8 cellular contexts compared by ENCODE assay signal in genomic region chr19:42092350-42092749, GRCh38. TPM values are rescaled to one million over a fixed set of nuclear protein-coding genes. Genes with fewer than 3 reads are reported as not detected.
A peak's percentile ranks its signal among the peaks of the same experiment; 100 is the strongest.
DNase-seq lines count a peak whose midpoint lies in the region; ATAC-seq and TF ChIP-seq lines count a peak whose summit lies in the region.

No MANE protein-coding gene starts in this region.

- no peak overlapping the region for H3K4me3 Mint-ChIP-seq in T-cell
- H3K4me3 Mint-ChIP-seq in central memory CD8-positive, alpha-beta T cell, result no peak overlapping the region
- H3K4me3 Mint-ChIP-seq in neural crest cell, result no peak overlapping the region

- H3K79me2 ChIP-seq in KMS-11 (ENCODE audit: insufficient read depth, low read depth), result no peaks in the 10 kb centered on the region

- H3K36me3 ChIP-seq in KMS-11 (ENCODE audit: insufficient read depth) (no peaks in the 10 kb centered on the region), ascending aorta (no peaks in the 10 kb centered on the region)

- H3K27ac ChIP-seq in KMS-11, result no peak overlapping the region
- H3K27ac ChIP-seq in ascending aorta, result no peak overlapping the region

- no peak overlapping the region for H3K9ac ChIP-seq in KMS-11

- CTCF ChIA-PET in T-cell (lab: Charles Lee), result interaction anchor here in 1 of 2 donors (1.2 kb wide), 1 partner anchor 237 kb away, joined by 4 read pairs; no protein-coding TSS in a partner anchor

- no peaks in the 10 kb centered on the region for H4K20me1 ChIP-seq in KMS-11 (ENCODE audit: insufficient read depth)

- H3K36me3 Mint-ChIP-seq in T-cell, result peaks cover 22% of the 10 kb centered on the region
- peaks cover 17% of the 10 kb centered on the region for H3K36me3 Mint-ChIP-seq in central memory CD8-positive, alpha-beta T cell (ENCODE audit: insufficient read depth)
- no peaks in the 10 kb centered on the region for H3K36me3 Mint-ChIP-seq in neural crest cell (ENCODE audit: low read depth)

- no peak for TF ChIP-seq POLR2A in lower leg skin (IDR thresholded peaks at IDR 0.05)

- WGBS in lower leg skin, 2 donors, result 31 to 34% methylated on average over 5 of the region's 5 CpGs

- H3K9me3 Mint-ChIP-seq in T-cell (no peaks in the 10 kb centered on the region), neural crest cell (no peaks in the 10 kb centered on the region)
- no peaks in the 10 kb centered on the region for H3K9me3 Mint-ChIP-seq in central memory CD8-positive, alpha-beta T cell

- ATAC-seq in T-cell (replicated peaks in 1 of 4) (peak; percentile 50 to 76 (median 62)), GM18873 (IDR thresholded peaks at IDR 0.05; ENCODE audit: low FRiP score, unreplicated experiment) (no peak)
- peak; percentile 49 for ATAC-seq in central memory CD8-positive, alpha-beta T cell (replicated peaks; ENCODE audit: extremely low read depth, poor library complexity, severe bottlenecking)

- H3K4me1 Mint-ChIP-seq in T-cell (peaks cover 22 to 32% (median 28%) of the 10 kb centered on the region in 3 donors), neural crest cell (peaks cover 15% of the 10 kb centered on the region)
- H3K4me1 Mint-ChIP-seq in central memory CD8-positive, alpha-beta T cell, result peaks cover 20% of the 10 kb centered on the region

- no peak overlapping the region for H2AFZ ChIP-seq in KMS-11 (ENCODE audit: low read depth)

- H3K27me3 Mint-ChIP-seq in T-cell (no peaks in the 10 kb centered on the region), neural crest cell (ENCODE audit: low read depth) (peaks cover 18% of the 10 kb centered on the region)
- no peaks in the 10 kb centered on the region for H3K27me3 Mint-ChIP-seq in central memory CD8-positive, alpha-beta T cell

- H3K4me1 ChIP-seq in KMS-11 (ENCODE audit: low read depth, poor library complexity, severe bottlenecking), result peaks cover 24% of the 10 kb centered on the region
- H3K4me1 ChIP-seq in ascending aorta, result peaks cover 0 to 7% of the 10 kb centered on the region in 2 donors

- DNase-seq in DMS153 treated with DMSO at 0.1 percent for 48 hours (lab: John Stamatoyannopoulos, UW; ENCODE audit: unreplicated experiment) (peak; percentile 78), T-cell (peak in 19 of 34 experiments; percentile 14 to 41 (median 27)), neural crest cell (ENCODE audit: low read depth, low spot score) (no peak), ascending aorta (ENCODE audit: low spot score in 2 of 2) (no peak), lower leg skin (ENCODE audit: low spot score in 2 of 2) (no peak)
- no peak for DNase-seq in central memory CD8-positive, alpha-beta T cell (ENCODE audit: low spot score in 2 of 2)

- H3K4me3 ChIP-seq in KMS-11 (IDR thresholded peaks at IDR 0.05; ENCODE audit: insufficient read depth, low read depth, low read length) (no peak overlapping the region), ascending aorta (no peak overlapping the region), lower leg skin (ENCODE audit: low read depth, poor library complexity, severe bottlenecking) (no peak overlapping the region)

- POLR2A ChIA-PET in T-cell (lab: Charles Lee), result no interaction called here

- no peak overlapping the region for H3K4me2 ChIP-seq in KMS-11

- intact Hi-C loops in ascending aorta (cut with DNase I) (no loop called here), lower leg skin (cut with DNase I; ENCODE audit: low total_unique reads) (no loop called here)

- H3K9me3 ChIP-seq in ascending aorta, result no peaks in the 10 kb centered on the region

- H3K27me3 ChIP-seq in KMS-11 (ENCODE audit: insufficient read depth, low read depth) (peaks cover 8% of the 10 kb centered on the region; the same call in 1 of the 2 replicates), ascending aorta (no peaks in the 10 kb centered on the region)

- peak overlapping the region; percentile 15 to 77 for H3K27ac Mint-ChIP-seq in T-cell
- H3K27ac Mint-ChIP-seq in central memory CD8-positive, alpha-beta T cell (ENCODE audit: low read depth), result peak overlapping the region; percentile 29
- H3K27ac Mint-ChIP-seq in neural crest cell (ENCODE audit: unreplicated experiment), result no peak overlapping the region

- TF ChIP-seq CTCF in KMS-11 (conservative IDR thresholded peaks at IDR 0.05; ENCODE audit: low read depth, low read length) (peak; percentile 74), neural crest cell (conservative IDR thresholded peaks at IDR 0.05) (peak; percentile 34), ascending aorta (IDR thresholded peaks at IDR 0.05) (no peak), lower leg skin (IDR thresholded peaks at IDR 0.05) (no peak)

RNA-seq across cellular contexts. Expression of gene ZNF574, which starts 16.4 kb away (rescaled TPM):
- 10 to 100 TPM; 18.4 to 27.4 (median 26.6) TPM for total RNA-seq in T-cell
- 25.6 and 26.0 TPM in 2 replicates for total RNA-seq in neural crest cell
- 14.9 TPM for total RNA-seq in ascending aorta
- total RNA-seq in lower leg skin, result 10 to 100 TPM; 28.4 to 52.1 (median 30.8) TPM

RNA-seq across cellular contexts. Expression of gene GRIK5, which starts 22.3 kb away (rescaled TPM):
- total RNA-seq in T-cell (1 to 10 TPM in 3 of 5 donors, under 1 TPM in 2; 0.26 to 1.5 (median 1.3) TPM), neural crest cell (3.7 and 3.8 TPM in 2 replicates), ascending aorta (15.5 TPM), lower leg skin (1 to 10 TPM in 1 of 4 donors, under 1 TPM in 3; 0.11 to 1.4 (median 0.82) TPM)

RNA-seq across cellular contexts. Expression of gene POU2F2, which starts 39.9 kb away (rescaled TPM):
- 10 to 100 TPM; 27.9 to 71.7 (median 59.5) TPM for total RNA-seq in T-cell
- total RNA-seq in neural crest cell, result 2.3 and 2.5 TPM in 2 replicates
- not detected for total RNA-seq in ascending aorta
- 1 to 10 TPM in 2 of 4 donors, under 1 TPM in 2; 0.67 to 3.8 (median 1.0) TPM for total RNA-seq in lower leg skin

Comparison
In these comparisons a context has a peak if more than half of its experiments do, and no peak if none do; other contexts are left out.
1. DNase-seq: peak in DMS153 treated with DMSO at 0.1 percent for 48 hours (single experiment) and T-cell (19 of 34); none in central memory CD8-positive, alpha-beta T cell (0 of 2), neural crest cell (single experiment), ascending aorta (0 of 2) and lower leg skin (0 of 2).
2. CTCF ChIP-seq: peak in KMS-11 (single experiment) and neural crest cell (single experiment); none in ascending aorta (0 of 3) and lower leg skin (0 of 3).